ENCODE assay signal across 11 cellular contexts in genomic region chr3:58164199-58164879, GRCh38. TPM values are rescaled to one million over a fixed set of nuclear protein-coding genes. Genes with fewer than 3 reads are reported as not detected.
A peak's percentile ranks its signal among the peaks of the same experiment; 100 is the strongest.
DNase-seq lines count a peak whose midpoint lies in the region; ATAC-seq, FAIRE-seq and TF ChIP-seq lines count a peak whose summit lies in the region.
"Had no signal": no experiment of that assay in that cellular context is flagged by ENCODE, and none has a peak within 500 bp of the region (broad histone marks: within the 10 kb centered on the region; RNA-seq: fewer than 3 reads in every experiment).

No MANE protein-coding gene starts in this region.

- intact Hi-C loops in left cardiac atrium (cut with DNase I), result no loop called here

- H3K4me3 ChIP-seq in RWPE2 (ENCODE audit: severe bottlenecking) (no peak overlapping the region), small intestine (ENCODE audit: low read depth in 1 of 2, low read length in 2 of 2) (no peak overlapping the region)
- H3K4me3 ChIP-seq: breast epithelium had no signal

- FAIRE-seq in HTR-8/SVneo (lab: Jason Lieb, UNC) (peak; percentile 31), small intestine (lab: Jason Lieb, UNC) (no peak)

- no peak for TF ChIP-seq CTCF in RWPE2 (IDR thresholded peaks at IDR 0.05; ENCODE audit: poor library complexity, severe bottlenecking)

- no peak for DNase-seq in HTR-8/SVneo (ENCODE audit: insufficient read length, low spot score)
- no peak for DNase-seq in RWPE2 (ENCODE audit: low spot score)
- peak; percentile 78 for DNase-seq in left cardiac atrium
- peak; percentile 24 for DNase-seq in small intestine
- no peak for DNase-seq in NCI-H187 treated with DMSO at 0.1 percent for 48 hours (lab: John Stamatoyannopoulos, UW)
- no peak for DNase-seq in effector CD8-positive, alpha-beta T cell (lab: John Stamatoyannopoulos, UW)

- H3K9me3 ChIP-seq in RWPE2 (ENCODE audit: severe bottlenecking) (no peaks in the 10 kb centered on the region), small intestine (ENCODE audit: control insufficient read depth, low read depth) (no peaks in the 10 kb centered on the region)
- H3K9me3 ChIP-seq: breast epithelium had no signal

- no peak for ATAC-seq in RWPE2 (ENCODE audit: low read depth)
- peak; percentile 69 to 78 for ATAC-seq in left cardiac atrium
- ATAC-seq in GM21367 (IDR thresholded peaks at IDR 0.05; ENCODE audit: unreplicated experiment), result no peak
- no peak for ATAC-seq in HG03460 (IDR thresholded peaks at IDR 0.05; ENCODE audit: unreplicated experiment)
- ATAC-seq: naive thymus-derived CD8-positive, alpha-beta T cell had no signal

- whole genome bisulfite sequencing in small intestine, 3 donors, result 61 to 68% (median 66%) methylated on average over 12 of the region's 12 CpGs

- H3K27me3 ChIP-seq in RWPE2 (ENCODE audit: insufficient read depth, poor library complexity, severe bottlenecking) (no peaks in the 10 kb centered on the region), small intestine (ENCODE audit: control insufficient read depth in 2 of 2, insufficient read depth in 2 of 2, low read length in 2 of 2) (no peaks in the 10 kb centered on the region)
- H3K27me3 ChIP-seq: breast epithelium had no signal

- peak overlapping the region; percentile 92 for H3K27ac ChIP-seq in RWPE2 (ENCODE audit: poor library complexity, severe bottlenecking)
- H3K27ac ChIP-seq in small intestine (ENCODE audit: low read depth in 1 of 2, low read length in 1 of 2), result peak overlapping the region; percentile 17 to 32

- H3K36me3 ChIP-seq in RWPE2 (ENCODE audit: low read depth), result peaks cover 100% of the 10 kb centered on the region
- H3K36me3 ChIP-seq in small intestine (ENCODE audit: control insufficient read depth in 2 of 2, insufficient read depth in 2 of 2, low read length in 2 of 2), result peaks cover under 1 to 33% of the 10 kb centered on the region in 2 donors
- H3K36me3 ChIP-seq: breast epithelium had no signal

- H3K4me1 ChIP-seq in RWPE2 (ENCODE audit: insufficient read depth, poor library complexity, severe bottlenecking), result peaks cover 28% of the 10 kb centered on the region
- H3K4me1 ChIP-seq in small intestine (ENCODE audit: control insufficient read depth in 2 of 2, insufficient read depth in 1 of 2, low read depth in 1 of 2, low read length in 1 of 2), result no peaks in the 10 kb centered on the region
- H3K4me1 ChIP-seq: breast epithelium had no signal

RNA-seq across cellular contexts. Expression of gene DNASE1L3, which starts 46.4 kb away (rescaled TPM):
- 1 to 10 TPM; 1.4 to 3.4 TPM for total RNA-seq in left cardiac atrium
- polyA plus RNA-seq in small intestine, result 10 to 100 TPM in 1 of 3 donors, 1 to 10 TPM in 2; 2.9 to 17.0 (median 4.2) TPM
- total RNA-seq: T-helper 1 cell treated with Interleukin-12 subunit alpha and Interleukin-12 subunit beta and Interleukin-4 antibody, amounts not matched to agents 30 ng/mL and 1 ng/mL, for 36 hours had no signal
- polyA plus RNA-seq: naive thymus-derived CD8-positive, alpha-beta T cell had no signal

Comparison
In these comparisons a context has a peak if more than half of its experiments do, and no peak if none do; other contexts are left out.
1. DNase-seq: peak in left cardiac atrium (single experiment) and small intestine (single experiment); none in HTR-8/SVneo (single experiment), RWPE2 (single experiment), NCI-H187 treated with DMSO at 0.1 percent for 48 hours (single experiment) and effector CD8-positive, alpha-beta T cell (single experiment).
2. ATAC-seq: peak in left cardiac atrium (2 of 2); none in RWPE2 (single experiment), GM21367 (single experiment) and HG03460 (single experiment).